Comparison of ENCODE assay signal across 10 cellular contexts in genomic region chr22:21766933-21767462, GRCh38.
DNase-seq lines count a peak whose midpoint lies in the region; TF ChIP-seq lines count a peak whose summit lies in the region.
"Had no signal": no experiment of that assay in that cellular context is flagged by ENCODE, and none has a peak within 500 bp of the region (broad histone marks: within the 10 kb centered on the region; RNA-seq: fewer than 3 reads in every experiment).

No MANE protein-coding gene starts in this region.

- TF ChIP-seq CTCF in GM20000 (IDR thresholded peaks at IDR 0.05; ENCODE audit: extremely low read depth, missing control alignments) = no peak

- peak; percentile 59 for DNase-seq in GM20000 (ENCODE audit: low spot score)
- peak; percentile 40 for DNase-seq in T-helper 9 cell
- peak; percentile 61 for DNase-seq in central memory CD4-positive, alpha-beta T cell
- DNase-seq in stimulated activated CD8-positive, alpha-beta memory T cell treated with anti-CD3 and anti-CD28 coated beads, Interleukin-4, amount 100 ng/mL, for 24 hours (ENCODE audit: low read depth) = peak; percentile 52
- DNase-seq in NCI-H774 (lab: John Stamatoyannopoulos, UW) = no peak
- no peak for DNase-seq in HPDE6-E6E7 (ENCODE audit: extremely low spot score)
- DNase-seq in NCI-H1417 treated with DMSO at 0.1 percent for 48 hours (lab: John Stamatoyannopoulos, UW) = no peak
- no peak for DNase-seq in GM03348 (ENCODE audit: low spot score)
- DNase-seq: kidney glomerular epithelial cell, NCI-H2171 treated with DMSO at 0.1 percent for 48 hours had no signal

Comparison
In these comparisons a context has a peak if more than half of its experiments do, and no peak if none do; other contexts are left out.
1. DNase-seq: peak in GM20000 (single experiment), T-helper 9 cell (single experiment), central memory CD4-positive, alpha-beta T cell (single experiment) and stimulated activated CD8-positive, alpha-beta memory T cell treated with anti-CD3 and anti-CD28 coated beads, Interleukin-4, amount 100 ng/mL, for 24 hours (single experiment); none in NCI-H774 (single experiment), HPDE6-E6E7 (single experiment), NCI-H1417 treated with DMSO at 0.1 percent for 48 hours (single experiment) and GM03348 (single experiment).